9 cellular contexts compared by ENCODE assay signal in genomic region chr4:7842384-7843279, GRCh38.
A peak's percentile ranks its signal among the peaks of the same experiment; 100 is the strongest.
DNase-seq lines count a peak whose midpoint lies in the region; ATAC-seq, FAIRE-seq and TF ChIP-seq lines count a peak whose summit lies in the region.
"Had no signal": no experiment of that assay in that cellular context is flagged by ENCODE, and none has a peak within 500 bp of the region (broad histone marks: within the 10 kb centered on the region; RNA-seq: fewer than 3 reads in every experiment).

No MANE protein-coding gene starts in this region.

- no peak for ATAC-seq in HG03460 (IDR thresholded peaks at IDR 0.05; ENCODE audit: unreplicated experiment)

- peaks cover 25% of the 10 kb centered on the region for H3K36me3 Mint-ChIP-seq in endothelial cell (ENCODE audit: low read depth, unreplicated experiment)

- no peaks in the 10 kb centered on the region for H3K9me3 Mint-ChIP-seq in endothelial cell (ENCODE audit: unreplicated experiment)

- no peaks in the 10 kb centered on the region for H3K9me3 ChIP-seq in MG63
- H3K9me3 ChIP-seq in mesodermal cell (ENCODE audit: control insufficient read depth, low read length), result no peaks in the 10 kb centered on the region

- H3K4me3 Mint-ChIP-seq in endothelial cell (ENCODE audit: unreplicated experiment), result no peak overlapping the region

- no peak for FAIRE-seq in urothelium cell line (lab: Jason Lieb, UNC)

- H3K27me3 ChIP-seq in MG63, result no peaks in the 10 kb centered on the region

- H3K27ac ChIP-seq in mesodermal cell (ENCODE audit: low read depth, low read length, severe bottlenecking), result peak overlapping the region; percentile 93

- H3K4me1 ChIP-seq in mesodermal cell (ENCODE audit: control insufficient read depth, insufficient read depth, low read length, poor library complexity, severe bottlenecking), result peaks cover 36% of the 10 kb centered on the region

- DNase-seq in MG63 (peak; percentile 81), endothelial cell (ENCODE audit: low spot score) (no peak), urothelium cell line (ENCODE audit: low spot score) (peak; percentile 74), NCI-H1930 (lab: John Stamatoyannopoulos, UW) (no peak), T-helper 2 cell (no peak)
- DNase-seq: activated CD4-positive, alpha-beta T cell treated with anti-CD3 and anti-CD28 coated beads for 48 hours; hypothalamus had no signal

- no peak for TF ChIP-seq CTCF in endothelial cell (IDR thresholded peaks at IDR 0.05; ENCODE audit: unreplicated experiment)

- WGBS in mesodermal cell (ENCODE audit: insufficient coverage in 2 of 2), 2 experiments, result 72 to 77% methylated on average over 16 to 17 of the region's 22 CpGs

- H3K4me3 ChIP-seq in MG63 (peak overlapping the region; percentile 15; the same call in 1 of the 2 replicates), mesodermal cell (ENCODE audit: extremely low read depth, insufficient read depth, low read length, poor library complexity, severe bottlenecking) (no peak overlapping the region)

- H3K4me1 Mint-ChIP-seq in endothelial cell (ENCODE audit: unreplicated experiment), result peaks cover 40% of the 10 kb centered on the region

- H3K36me3 ChIP-seq in MG63 (peaks cover 49% of the 10 kb centered on the region), mesodermal cell (ENCODE audit: control insufficient read depth, insufficient read depth, low read length) (peaks cover 45% of the 10 kb centered on the region)

- peak overlapping the region; percentile 58 for H3K27ac Mint-ChIP-seq in endothelial cell (ENCODE audit: unreplicated experiment)

- H3K27me3 Mint-ChIP-seq in endothelial cell (ENCODE audit: unreplicated experiment), result peaks cover 9% of the 10 kb centered on the region

Comparison
In these comparisons a context has a peak if more than half of its experiments do, and no peak if none do; other contexts are left out.
1. DNase-seq: peak in MG63 (single experiment) and urothelium cell line (single experiment); none in endothelial cell (single experiment), NCI-H1930 (0 of 2) and T-helper 2 cell (0 of 5).